Comparison of ENCODE assay signal across 25 cellular contexts in genomic region chr5:103133231-103133630, GRCh38. TPM values are rescaled to one million over a fixed set of nuclear protein-coding genes. Genes with fewer than 3 reads are reported as not detected.
A peak's percentile ranks its signal among the peaks of the same experiment; 100 is the strongest.
DNase-seq lines count a peak whose midpoint lies in the region; ATAC-seq, FAIRE-seq and TF ChIP-seq lines count a peak whose summit lies in the region.
"Had no signal": no experiment of that assay in that cellular context is flagged by ENCODE, and none has a peak within 500 bp of the region (broad histone marks: within the 10 kb centered on the region; RNA-seq: fewer than 3 reads in every experiment).

No MANE protein-coding gene starts in this region.

- no peak overlapping the region for H3K27ac ChIP-seq in kidney (ENCODE audit: low read depth in 2 of 2, low read length in 2 of 2)
- H3K27ac ChIP-seq in thoracic aorta = peak overlapping the region; percentile 2 to 58
- no peak overlapping the region for H3K27ac ChIP-seq in SK-N-SH (ENCODE audit: low read depth in 2 of 2, low read length in 1 of 2)
- H3K27ac ChIP-seq: BLaER1 treated with 17β-estradiol and CSF1 and Interleukin-3, amounts not matched to agents 10 nM and 100 nM; SJCRH30 had no signal

- H4K20me1 ChIP-seq in SK-N-SH (ENCODE audit: insufficient read depth) = no peaks in the 10 kb centered on the region

- H3K36me3 ChIP-seq in kidney (ENCODE audit: control insufficient read depth in 1 of 2, insufficient read depth in 2 of 2, low read length in 2 of 2) (no peaks in the 10 kb centered on the region), thoracic aorta (peaks cover 12% of the 10 kb centered on the region), SK-N-SH (replicated peaks in 1 of 2; ENCODE audit: control insufficient read depth in 1 of 2, insufficient read depth in 2 of 2, low read length in 1 of 2) (peaks cover 38 to 45% of the 10 kb centered on the region in 2 experiments)

- ATAC-seq in thoracic aorta (ENCODE audit: insufficient number of reproducible peaks, low FRiP score, low read depth) = no peak
- ATAC-seq: HCT116 had no signal

- H3K4me3 ChIP-seq in kidney (ENCODE audit: low read length in 2 of 2) (no peak overlapping the region), thoracic aorta (peak overlapping the region; percentile 34), SK-N-SH (ENCODE audit: low read depth in 2 of 2, low read length in 1 of 2) (no peak overlapping the region)
- H3K4me3 ChIP-seq: BLaER1 treated with 17β-estradiol and CSF1 and Interleukin-3, amounts not matched to agents 10 nM and 100 nM; SJCRH30 had no signal

- H3F3A ChIP-seq in SK-N-SH (replicated peaks; ENCODE audit: insufficient read depth) = peaks cover 13% of the 10 kb centered on the region

- TF ChIP-seq EP300 in SK-N-SH (IDR thresholded peaks at IDR 0.05; ENCODE audit: borderline replicate concordance in 1 of 2, low read depth in 1 of 2, low read length in 1 of 2) = no peak

- POLR2A ChIA-PET in SK-N-SH (lab: Yijun Ruan, JAX) = no interaction called here

- H3K27me3 ChIP-seq in thoracic aorta (replicated peaks; ENCODE audit: insufficient read depth) = no peaks in the 10 kb centered on the region
- no peaks in the 10 kb centered on the region for H3K27me3 ChIP-seq in SK-N-SH (ENCODE audit: insufficient read depth)
- H3K27me3 ChIP-seq: BLaER1 treated with 17β-estradiol and CSF1 and Interleukin-3, amounts not matched to agents 10 nM and 100 nM; SJCRH30 had no signal

- CTCF ChIA-PET in SK-N-SH (lab: Yijun Ruan, JAX) = interaction anchor here (0.8 to 1.2 kb wide), 2 partner anchors 99 to 597 kb away, joined by 3 read pairs; no protein-coding TSS in a partner anchor

- H3K9me3 ChIP-seq in kidney (ENCODE audit: control insufficient read depth in 1 of 2, low read length in 2 of 2) (no peaks in the 10 kb centered on the region), thoracic aorta (no peaks in the 10 kb centered on the region), SK-N-SH (no peaks in the 10 kb centered on the region)
- H3K9me3 ChIP-seq: BLaER1 treated with 17β-estradiol and CSF1 and Interleukin-3, amounts not matched to agents 10 nM and 100 nM; SJCRH30 had no signal

- DNase-seq in kidney (no peak), thoracic aorta (ENCODE audit: low spot score) (no peak), SK-N-SH (no peak), NCI-H2107 (lab: John Stamatoyannopoulos, UW) (no peak), activated gamma-delta T cell treated with Interleukin-2 at 50 U/mL for 16 hours (no peak)
- DNase-seq: Calu3; CD8-positive, alpha-beta memory T cell; GDM1; MV-4-11; NCI-H1105 treated with DMSO at 0.1 percent for 48 hours; NCI-H1694; NCI-H2081; NCI-H2171 treated with DMSO at 0.1 percent for 48 hours; NCI-H446; NCI-H526; OCI-M1; SJCRH30 had no signal

- no peak overlapping the region for H3K4me2 ChIP-seq in SK-N-SH
- H3K4me2 ChIP-seq: BLaER1 treated with 17β-estradiol and CSF1 and Interleukin-3, amounts not matched to agents 10 nM and 100 nM had no signal

- no peak for TF ChIP-seq RAD21 in SK-N-SH (IDR thresholded peaks at IDR 0.05; ENCODE audit: low read length)

- 91% methylated on average over 2 of the region's 2 CpGs for WGBS in SK-N-SH (ENCODE audit: low lambda C conversion rate)

- FAIRE-seq in G401.6 (lab: Jason Lieb, UNC) (peak; percentile 80), colon (lab: Jason Lieb, UNC) (peak; percentile 53), kidney (lab: Jason Lieb, UNC) (peak; percentile 89)
- FAIRE-seq: GM18507, H1, HTR-8/SVneo, RCC 7860 had no signal

- intact Hi-C loops in kidney (cut with DNase I) = no loop called here

- no peak overlapping the region for H2AFZ ChIP-seq in SK-N-SH (ENCODE audit: low read depth)

- H3K9ac ChIP-seq in kidney (ENCODE audit: low read length in 2 of 2) (no peak overlapping the region), SK-N-SH (no peak overlapping the region)
- H3K9ac ChIP-seq: BLaER1 treated with 17β-estradiol and CSF1 and Interleukin-3, amounts not matched to agents 10 nM and 100 nM had no signal

- peaks cover 7% of the 10 kb centered on the region; the same call in 1 of the 2 replicates for H3K9me2 ChIP-seq in SK-N-SH

- H3K4me1 ChIP-seq in kidney (ENCODE audit: control insufficient read depth in 1 of 2, insufficient read depth in 1 of 2, low read depth in 1 of 2, low read length in 2 of 2) = no peaks in the 10 kb centered on the region
- H3K4me1 ChIP-seq in thoracic aorta (ENCODE audit: control insufficient read depth in 1 of 2, low read depth in 2 of 2) = peaks cover 14 to 20% of the 10 kb centered on the region in 2 donors
- H3K4me1 ChIP-seq in SK-N-SH (ENCODE audit: control insufficient read depth in 1 of 2, insufficient read depth in 2 of 2, low read depth in 1 of 2, low read length in 1 of 2) = no peaks in the 10 kb centered on the region
- H3K4me1 ChIP-seq: BLaER1 treated with 17β-estradiol and CSF1 and Interleukin-3, amounts not matched to agents 10 nM and 100 nM; SJCRH30 had no signal

- TF ChIP-seq CTCF in kidney (IDR thresholded peaks at IDR 0.05; ENCODE audit: borderline replicate concordance, extremely low read depth, insufficient read depth) (no peak), thoracic aorta (IDR thresholded peaks at IDR 0.05) (no peak), SK-N-SH (IDR thresholded peaks at IDR 0.05) (no peak)

- H3K79me2 ChIP-seq in SK-N-SH (ENCODE audit: insufficient read depth) = peaks cover 23% of the 10 kb centered on the region; the same call in 1 of the 2 replicates

TF ChIP-seq in SK-N-SH, 30 proteins besides CTCF, POLR2A, EP300 and RAD21:
- TF ChIP-seq IRF3 (IDR thresholded peaks at IDR 0.05; ENCODE audit: low read depth, low read length) (no peak), NRF1 (IDR thresholded peaks at IDR 0.05; ENCODE audit: low read depth, low read length) (no peak), YY1 (IDR thresholded peaks at IDR 0.05; ENCODE audit: low read depth) (no peak), FOSL2 (IDR thresholded peaks at IDR 0.05; ENCODE audit: borderline replicate concordance, low read depth) (no peak), CHD2 (IDR thresholded peaks at IDR 0.05; ENCODE audit: low read length, partially characterized antibody) (no peak), POLR2AphosphoS5 (IDR thresholded peaks at IDR 0.05; ENCODE audit: low read depth, low read length) (no peak)
TF ChIP-seq in SK-N-SH: peak in this region for 0.

RNA-seq across cellular contexts. Expression of gene PPIP5K2, which starts 13.1 kb away (rescaled TPM):
- total RNA-seq in kidney (56.4 TPM), thoracic aorta (10 to 100 TPM; 60.8 to 67.5 TPM)
- polyA plus RNA-seq in kidney (ENCODE audit: insufficient read depth, low read depth, low replicate concordance) (17.1 TPM), SK-N-SH (2012; rRNA removed) (18.2 and 24.4 TPM in 2 replicates)
- polyA plus RNA-seq in SK-N-SH (2012; cell fraction: cytosol; rRNA removed) = 22.7 and 24.8 TPM in 2 replicates
- 25.8 and 54.9 TPM in 2 replicates for polyA plus RNA-seq in SK-N-SH (2012; cell fraction: nucleus; rRNA removed)

RNA-seq across cellular contexts. Expression of gene GIN1, which starts 13.3 kb away (rescaled TPM):
- 8.1 TPM for total RNA-seq in kidney
- 6.3 TPM for polyA plus RNA-seq in kidney (ENCODE audit: insufficient read depth, low read depth, low replicate concordance)
- 1 to 10 TPM; 5.6 to 8.0 TPM for total RNA-seq in thoracic aorta
- polyA plus RNA-seq in SK-N-SH (2012; rRNA removed) = 1.3 and 1.6 TPM in 2 replicates
- 1.8 and 2.3 TPM in 2 replicates for polyA plus RNA-seq in SK-N-SH (2012; cell fraction: cytosol; rRNA removed)
- polyA plus RNA-seq in SK-N-SH (2012; cell fraction: nucleus; rRNA removed) = 2.0 and 2.5 TPM in 2 replicates

Comparison
In these comparisons a context has a peak if more than half of its experiments do, and no peak if none do; other contexts are left out.
1. H3K27ac ChIP-seq: peak in thoracic aorta (2 of 2); none in kidney (0 of 2) and SK-N-SH (0 of 2).